ENCODE assay signal across 1 cellular context in the genomic region with DNA sequence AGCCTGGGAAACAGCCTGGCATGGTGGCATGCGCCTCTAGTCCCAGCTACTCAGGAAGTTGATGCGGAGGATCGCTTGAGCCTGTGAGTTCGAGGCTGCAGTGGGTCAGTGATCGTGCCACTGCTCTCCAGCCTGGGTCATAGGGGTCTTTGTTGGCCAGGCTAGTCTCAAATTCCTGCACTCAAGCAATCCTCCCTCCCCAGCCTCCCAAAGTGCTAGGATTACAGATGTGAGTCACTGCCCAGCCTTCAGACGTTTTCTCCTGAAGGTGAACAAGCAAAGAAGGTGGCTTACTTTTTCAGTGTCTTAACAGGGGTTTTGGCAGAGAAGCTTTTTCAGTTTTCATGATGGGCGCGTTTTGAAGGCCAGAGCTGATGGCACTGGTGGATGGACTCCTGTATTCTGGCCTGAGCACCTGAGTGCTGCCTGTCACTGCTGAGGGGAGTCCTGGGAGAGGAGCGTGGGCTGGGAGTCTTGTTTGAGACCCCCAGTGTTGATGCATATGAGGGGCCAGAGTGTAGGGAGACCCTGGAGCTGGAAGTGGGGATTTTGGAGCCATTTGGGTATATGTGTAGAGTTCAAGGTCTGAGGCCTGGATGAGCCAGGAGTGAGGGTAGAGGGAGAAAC.
TF ChIP-seq lines count a peak whose summit lies in the region.

No MANE protein-coding gene starts in this region.

TF ChIP-seq in GM23338, 12 proteins besides CTCF, POLR2A, EP300 and RAD21 (continued from another document):
- TF ChIP-seq, protein P1, sequence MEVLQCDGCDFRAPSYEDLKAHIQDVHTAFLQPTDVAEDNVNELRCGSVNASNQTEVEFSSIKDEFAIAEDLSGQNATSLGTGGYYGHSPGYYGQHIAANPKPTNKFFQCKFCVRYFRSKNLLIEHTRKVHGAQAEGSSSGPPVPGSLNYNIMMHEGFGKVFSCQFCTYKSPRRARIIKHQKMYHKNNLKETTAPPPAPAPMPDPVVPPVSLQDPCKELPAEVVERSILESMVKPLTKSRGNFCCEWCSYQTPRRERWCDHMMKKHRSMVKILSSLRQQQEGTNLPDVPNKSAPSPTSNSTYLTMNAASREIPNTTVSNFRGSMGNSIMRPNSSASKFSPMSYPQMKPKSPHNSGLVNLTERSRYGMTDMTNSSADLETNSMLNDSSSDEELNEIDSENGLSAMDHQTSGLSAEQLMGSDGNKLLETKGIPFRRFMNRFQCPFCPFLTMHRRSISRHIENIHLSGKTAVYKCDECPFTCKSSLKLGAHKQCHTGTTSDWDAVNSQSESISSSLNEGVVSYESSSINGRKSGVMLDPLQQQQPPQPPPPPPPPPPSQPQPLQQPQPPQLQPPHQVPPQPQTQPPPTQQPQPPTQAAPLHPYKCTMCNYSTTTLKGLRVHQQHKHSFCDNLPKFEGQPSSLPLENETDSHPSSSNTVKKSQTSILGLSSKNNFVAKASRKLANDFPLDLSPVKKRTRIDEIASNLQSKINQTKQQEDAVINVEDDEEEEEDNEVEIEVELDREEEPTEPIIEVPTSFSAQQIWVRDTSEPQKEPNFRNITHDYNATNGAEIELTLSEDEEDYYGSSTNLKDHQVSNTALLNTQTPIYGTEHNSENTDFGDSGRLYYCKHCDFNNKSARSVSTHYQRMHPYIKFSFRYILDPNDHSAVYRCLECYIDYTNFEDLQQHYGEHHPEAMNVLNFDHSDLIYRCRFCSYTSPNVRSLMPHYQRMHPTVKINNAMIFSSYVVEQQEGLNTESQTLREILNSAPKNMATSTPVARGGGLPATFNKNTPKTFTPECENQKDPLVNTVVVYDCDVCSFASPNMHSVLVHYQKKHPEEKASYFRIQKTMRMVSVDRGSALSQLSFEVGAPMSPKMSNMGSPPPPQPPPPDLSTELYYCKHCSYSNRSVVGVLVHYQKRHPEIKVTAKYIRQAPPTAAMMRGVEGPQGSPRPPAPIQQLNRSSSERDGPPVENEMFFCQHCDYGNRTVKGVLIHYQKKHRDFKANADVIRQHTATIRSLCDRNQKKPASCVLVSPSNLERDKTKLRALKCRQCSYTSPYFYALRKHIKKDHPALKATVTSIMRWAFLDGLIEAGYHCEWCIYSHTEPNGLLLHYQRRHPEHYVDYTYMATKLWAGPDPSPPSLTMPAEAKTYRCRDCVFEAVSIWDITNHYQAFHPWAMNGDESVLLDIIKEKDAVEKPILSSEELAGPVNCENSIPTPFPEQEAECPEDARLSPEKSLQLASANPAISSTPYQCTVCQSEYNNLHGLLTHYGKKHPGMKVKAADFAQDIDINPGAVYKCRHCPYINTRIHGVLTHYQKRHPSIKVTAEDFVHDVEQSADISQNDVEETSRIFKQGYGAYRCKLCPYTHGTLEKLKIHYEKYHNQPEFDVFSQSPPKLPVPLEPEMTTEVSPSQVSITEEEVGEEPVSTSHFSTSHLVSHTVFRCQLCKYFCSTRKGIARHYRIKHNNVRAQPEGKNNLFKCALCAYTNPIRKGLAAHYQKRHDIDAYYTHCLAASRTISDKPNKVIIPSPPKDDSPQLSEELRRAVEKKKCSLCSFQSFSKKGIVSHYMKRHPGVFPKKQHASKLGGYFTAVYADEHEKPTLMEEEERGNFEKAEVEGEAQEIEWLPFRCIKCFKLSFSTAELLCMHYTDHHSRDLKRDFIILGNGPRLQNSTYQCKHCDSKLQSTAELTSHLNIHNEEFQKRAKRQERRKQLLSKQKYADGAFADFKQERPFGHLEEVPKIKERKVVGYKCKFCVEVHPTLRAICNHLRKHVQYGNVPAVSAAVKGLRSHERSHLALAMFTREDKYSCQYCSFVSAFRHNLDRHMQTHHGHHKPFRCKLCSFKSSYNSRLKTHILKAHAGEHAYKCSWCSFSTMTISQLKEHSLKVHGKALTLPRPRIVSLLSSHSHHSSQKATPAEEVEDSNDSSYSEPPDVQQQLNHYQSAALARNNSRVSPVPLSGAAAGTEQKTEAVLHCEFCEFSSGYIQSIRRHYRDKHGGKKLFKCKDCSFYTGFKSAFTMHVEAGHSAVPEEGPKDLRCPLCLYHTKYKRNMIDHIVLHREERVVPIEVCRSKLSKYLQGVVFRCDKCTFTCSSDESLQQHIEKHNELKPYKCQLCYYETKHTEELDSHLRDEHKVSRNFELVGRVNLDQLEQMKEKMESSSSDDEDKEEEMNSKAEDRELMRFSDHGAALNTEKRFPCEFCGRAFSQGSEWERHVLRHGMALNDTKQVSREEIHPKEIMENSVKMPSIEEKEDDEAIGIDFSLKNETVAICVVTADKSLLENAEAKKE (CRISPR knock-in tag; IDR thresholded peaks at IDR 0.05), result no peak
- TF ChIP-seq EZH2phosphoT487 (IDR thresholded peaks at IDR 0.05; ENCODE audit: unreplicated experiment), result no peak
- no peak for TF ChIP-seq NANOG (IDR thresholded peaks at IDR 0.05; ENCODE audit: borderline replicate concordance)
- TF ChIP-seq CREB1 (CRISPR knock-in tag; IDR thresholded peaks at IDR 0.05; ENCODE audit: low read depth), result no peak
- no peak for TF ChIP-seq ZNF331 (CRISPR knock-in tag; IDR thresholded peaks at IDR 0.05; ENCODE audit: low read depth)
- no peak for TF ChIP-seq ETS1 (IDR thresholded peaks at IDR 0.05)
- TF ChIP-seq ZNF114 (CRISPR knock-in tag; IDR thresholded peaks at IDR 0.05), result no peak
- TF ChIP-seq EZH2 (IDR thresholded peaks at IDR 0.05; ENCODE audit: low read depth, unreplicated experiment), result no peak
- no peak for TF ChIP-seq STAT1 (IDR thresholded peaks at IDR 0.05; ENCODE audit: unreplicated experiment)
- TF ChIP-seq, protein P2, sequence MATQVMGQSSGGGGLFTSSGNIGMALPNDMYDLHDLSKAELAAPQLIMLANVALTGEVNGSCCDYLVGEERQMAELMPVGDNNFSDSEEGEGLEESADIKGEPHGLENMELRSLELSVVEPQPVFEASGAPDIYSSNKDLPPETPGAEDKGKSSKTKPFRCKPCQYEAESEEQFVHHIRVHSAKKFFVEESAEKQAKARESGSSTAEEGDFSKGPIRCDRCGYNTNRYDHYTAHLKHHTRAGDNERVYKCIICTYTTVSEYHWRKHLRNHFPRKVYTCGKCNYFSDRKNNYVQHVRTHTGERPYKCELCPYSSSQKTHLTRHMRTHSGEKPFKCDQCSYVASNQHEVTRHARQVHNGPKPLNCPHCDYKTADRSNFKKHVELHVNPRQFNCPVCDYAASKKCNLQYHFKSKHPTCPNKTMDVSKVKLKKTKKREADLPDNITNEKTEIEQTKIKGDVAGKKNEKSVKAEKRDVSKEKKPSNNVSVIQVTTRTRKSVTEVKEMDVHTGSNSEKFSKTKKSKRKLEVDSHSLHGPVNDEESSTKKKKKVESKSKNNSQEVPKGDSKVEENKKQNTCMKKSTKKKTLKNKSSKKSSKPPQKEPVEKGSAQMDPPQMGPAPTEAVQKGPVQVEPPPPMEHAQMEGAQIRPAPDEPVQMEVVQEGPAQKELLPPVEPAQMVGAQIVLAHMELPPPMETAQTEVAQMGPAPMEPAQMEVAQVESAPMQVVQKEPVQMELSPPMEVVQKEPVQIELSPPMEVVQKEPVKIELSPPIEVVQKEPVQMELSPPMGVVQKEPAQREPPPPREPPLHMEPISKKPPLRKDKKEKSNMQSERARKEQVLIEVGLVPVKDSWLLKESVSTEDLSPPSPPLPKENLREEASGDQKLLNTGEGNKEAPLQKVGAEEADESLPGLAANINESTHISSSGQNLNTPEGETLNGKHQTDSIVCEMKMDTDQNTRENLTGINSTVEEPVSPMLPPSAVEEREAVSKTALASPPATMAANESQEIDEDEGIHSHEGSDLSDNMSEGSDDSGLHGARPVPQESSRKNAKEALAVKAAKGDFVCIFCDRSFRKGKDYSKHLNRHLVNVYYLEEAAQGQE (IDR thresholded peaks at IDR 0.05; ENCODE audit: unreplicated experiment), result no peak
